Comparison of ENCODE assay signal across 8 cellular contexts in genomic region chr12:124399622-124400021, GRCh38.
DNase-seq lines count a peak whose midpoint lies in the region; TF ChIP-seq lines count a peak whose summit lies in the region.

No MANE protein-coding gene starts in this region.

- TF ChIP-seq EP300 in esophagus muscularis mucosa (IDR thresholded peaks at IDR 0.05) = no peak

- H3K27ac ChIP-seq in WERI-Rb-1 = no peak overlapping the region
- H3K27ac ChIP-seq in esophagus muscularis mucosa (replicated peaks in 1 of 4) = peak overlapping the region; percentile 95 to 98 (median 96)
- H3K27ac ChIP-seq in rectal smooth muscle tissue (ENCODE audit: low read depth, low read length) = peak overlapping the region; percentile 91

- no peak for TF ChIP-seq POLR2A in esophagus muscularis mucosa (IDR thresholded peaks at IDR 0.05; ENCODE audit: low read depth)

- no peak overlapping the region for H3K9ac ChIP-seq in rectal smooth muscle tissue (ENCODE audit: low read length)

- WGBS in esophagus muscularis mucosa = 67% methylated on average over 8 of the region's 11 CpGs

- H3K9me3 ChIP-seq in WERI-Rb-1 (ENCODE audit: severe bottlenecking) (no peaks in the 10 kb centered on the region), esophagus muscularis mucosa (no peaks in the 10 kb centered on the region)

- no peak overlapping the region for H3K4me3 ChIP-seq in WERI-Rb-1 (ENCODE audit: low read depth, low read length)
- no peak overlapping the region for H3K4me3 ChIP-seq in esophagus muscularis mucosa
- H3K4me3 ChIP-seq in rectal smooth muscle tissue (ENCODE audit: low read length) = no peak overlapping the region

- peak; percentile 37 for DNase-seq in stimulated activated CD4-positive, alpha-beta T cell treated with anti-CD3 and anti-CD28 coated beads, Interleukin-12 subunit alpha, Interleukin-12 subunit beta, amount 100 ng/mL, for 4 hours
- DNase-seq in stimulated activated CD4-positive, alpha-beta T cell treated with anti-CD3 and anti-CD28 coated beads, Interleukin-4, amount 100 ng/mL, for 4 hours = no peak
- DNase-seq in WERI-Rb-1 (peak; percentile 27), esophagus muscularis mucosa (ENCODE audit: extremely low spot score) (no peak), foreskin melanocyte (no peak), NCI-H2107 treated with DMSO at 0.1 percent for 48 hours (lab: John Stamatoyannopoulos, UW; ENCODE audit: unreplicated experiment) (no peak), cortex of kidney (lab: John Stamatoyannopoulos, UW) (no peak)

- TF ChIP-seq CTCF in WERI-Rb-1 (IDR thresholded peaks at IDR 0.05; ENCODE audit: low read depth, low read length) (peak; percentile 61), esophagus muscularis mucosa (IDR thresholded peaks at IDR 0.05) (peak; percentile 60 to 76 (median 62))

- H3K27me3 ChIP-seq in WERI-Rb-1 (ENCODE audit: insufficient read depth, low read depth, severe bottlenecking) (no peaks in the 10 kb centered on the region), esophagus muscularis mucosa (no peaks in the 10 kb centered on the region), rectal smooth muscle tissue (ENCODE audit: control insufficient read depth, insufficient read depth, low read length) (no peaks in the 10 kb centered on the region)

- peaks cover 97% of the 10 kb centered on the region for H3K36me3 ChIP-seq in WERI-Rb-1
- peaks cover 0 to 73% (median 52%) of the 10 kb centered on the region in 4 donors for H3K36me3 ChIP-seq in esophagus muscularis mucosa
- peaks cover 12% of the 10 kb centered on the region for H3K36me3 ChIP-seq in rectal smooth muscle tissue (ENCODE audit: control insufficient read depth, insufficient read depth, low read length)

- H3K4me1 ChIP-seq in esophagus muscularis mucosa (peaks cover 78 to 96% (median 92%) of the 10 kb centered on the region in 4 donors), rectal smooth muscle tissue (ENCODE audit: control insufficient read depth, insufficient read depth, low read length) (peaks cover 58% of the 10 kb centered on the region)

- intact Hi-C loops in esophagus muscularis mucosa (cut with DNase I) = no loop called here

Comparison
In these comparisons a context has a peak if more than half of its experiments do, and no peak if none do; other contexts are left out.
1. DNase-seq: peak in stimulated activated CD4-positive, alpha-beta T cell treated with anti-CD3 and anti-CD28 coated beads, Interleukin-12 subunit alpha, Interleukin-12 subunit beta, amount 100 ng/mL, for 4 hours (single experiment) and WERI-Rb-1 (single experiment); none in stimulated activated CD4-positive, alpha-beta T cell treated with anti-CD3 and anti-CD28 coated beads, Interleukin-4, amount 100 ng/mL, for 4 hours (0 of 2), esophagus muscularis mucosa (single experiment), foreskin melanocyte (single experiment), NCI-H2107 treated with DMSO at 0.1 percent for 48 hours (single experiment) and cortex of kidney (single experiment).